ENCODE assay signal across 1 cellular context in genomic region chr5:145835839-145836222, GRCh38.
TF ChIP-seq lines count a peak whose summit lies in the region.

No MANE protein-coding gene starts in this region.

TF ChIP-seq in HepG2, 621 proteins besides CTCF, POLR2A, EP300 and RAD21 (continued from another document):
- TF ChIP-seq, protein P1, sequence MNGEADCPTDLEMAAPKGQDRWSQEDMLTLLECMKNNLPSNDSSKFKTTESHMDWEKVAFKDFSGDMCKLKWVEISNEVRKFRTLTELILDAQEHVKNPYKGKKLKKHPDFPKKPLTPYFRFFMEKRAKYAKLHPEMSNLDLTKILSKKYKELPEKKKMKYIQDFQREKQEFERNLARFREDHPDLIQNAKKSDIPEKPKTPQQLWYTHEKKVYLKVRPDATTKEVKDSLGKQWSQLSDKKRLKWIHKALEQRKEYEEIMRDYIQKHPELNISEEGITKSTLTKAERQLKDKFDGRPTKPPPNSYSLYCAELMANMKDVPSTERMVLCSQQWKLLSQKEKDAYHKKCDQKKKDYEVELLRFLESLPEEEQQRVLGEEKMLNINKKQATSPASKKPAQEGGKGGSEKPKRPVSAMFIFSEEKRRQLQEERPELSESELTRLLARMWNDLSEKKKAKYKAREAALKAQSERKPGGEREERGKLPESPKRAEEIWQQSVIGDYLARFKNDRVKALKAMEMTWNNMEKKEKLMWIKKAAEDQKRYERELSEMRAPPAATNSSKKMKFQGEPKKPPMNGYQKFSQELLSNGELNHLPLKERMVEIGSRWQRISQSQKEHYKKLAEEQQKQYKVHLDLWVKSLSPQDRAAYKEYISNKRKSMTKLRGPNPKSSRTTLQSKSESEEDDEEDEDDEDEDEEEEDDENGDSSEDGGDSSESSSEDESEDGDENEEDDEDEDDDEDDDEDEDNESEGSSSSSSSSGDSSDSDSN (CRISPR knock-in tag; IDR thresholded peaks at IDR 0.05) = no peak
- TF ChIP-seq HMG20B (CRISPR knock-in tag; conservative IDR thresholded peaks at IDR 0.05) = no peak
- TF ChIP-seq HOXD1 (CRISPR knock-in tag; IDR thresholded peaks at IDR 0.05) = 0 out of 2 replicates have a peak, but pooled peaks have one; percentile 25
- no peak for TF ChIP-seq ZNF503 (CRISPR knock-in tag; IDR thresholded peaks at IDR 0.05)
TF ChIP-seq in HepG2: peak in this region for 9.
